In the genomic region with DNA sequence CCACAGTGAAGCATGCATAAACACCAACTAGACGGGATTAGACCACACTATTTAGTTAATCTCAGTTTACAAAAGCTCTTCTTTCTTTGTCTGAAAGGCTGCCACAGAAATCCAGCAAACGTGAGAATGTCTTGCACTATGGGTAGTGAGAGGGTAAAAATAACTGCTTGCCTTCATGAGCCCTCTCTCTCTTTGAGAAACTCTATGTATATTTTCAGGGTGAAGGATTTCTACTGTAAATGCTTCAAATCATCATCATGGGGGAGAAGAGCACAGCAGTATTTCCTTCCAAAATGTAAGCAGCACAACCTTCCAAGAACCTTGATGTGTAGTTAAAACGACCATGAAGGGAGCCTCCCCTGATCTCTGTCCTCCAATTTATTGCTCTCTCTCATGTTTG, we compare ENCODE assay signal across 9 cellular contexts.
"Had no signal": no experiment of that assay in that cellular context is flagged by ENCODE, and none has a peak within 500 bp of the region (broad histone marks: within the 10 kb centered on the region; RNA-seq: fewer than 3 reads in every experiment).

No MANE protein-coding gene starts in this region.

- H3K27me3 ChIP-seq: cardiac muscle cell, esophagus squamous epithelium had no signal

- H3K4me3 ChIP-seq: cardiac muscle cell, esophagus squamous epithelium had no signal

- H3K36me3 ChIP-seq: cardiac muscle cell, esophagus squamous epithelium had no signal

- H3K4me1 ChIP-seq: esophagus squamous epithelium had no signal

- DNase-seq: activated CD4-positive, alpha-beta T cell treated with anti-CD3 and anti-CD28 coated beads for 48 hours; activated CD8-positive, alpha-beta memory T cell treated with anti-CD3 and anti-CD28 coated beads for 24 hours; activated naive CD4-positive, alpha-beta T cell treated with anti-CD3 and anti-CD28 coated beads for 36 hours; activated T-cell treated with anti-CD3 and anti-CD28 coated beads for 4 hours; esophagus squamous epithelium; foreskin fibroblast; stimulated activated CD4-positive, alpha-beta T cell treated with anti-CD3 and anti-CD28 coated beads, Interleukin-12 subunit alpha, Interleukin-12 subunit beta, amount 100 ng/mL, for 4 hours; stimulated activated naive CD8-positive, alpha-beta T cell treated with anti-CD3 and anti-CD28 coated beads, Interleukin-15, Interleukin-2, amounts not matched to agents 100 U/mL and 50 U/mL, for 24 hours had no signal

- H3K27ac ChIP-seq: cardiac muscle cell had no signal

- H3K9me3 ChIP-seq: esophagus squamous epithelium had no signal
